Comparison of ENCODE assay signal across 11 cellular contexts in genomic region chr11:64267207-64267945, GRCh38. TPM values are rescaled to one million over a fixed set of nuclear protein-coding genes. Genes with fewer than 3 reads are reported as not detected.
DNase-seq lines count a peak whose midpoint lies in the region; ATAC-seq and TF ChIP-seq lines count a peak whose summit lies in the region.
"Had no signal": no experiment of that assay in that cellular context is flagged by ENCODE, and none has a peak within 500 bp of the region (broad histone marks: within the 10 kb centered on the region; RNA-seq: fewer than 3 reads in every experiment).

No MANE protein-coding gene starts in this region.

- H3K4me1 Mint-ChIP-seq in Caco-2 (ENCODE audit: low read depth, unreplicated experiment): peaks cover 17% of the 10 kb centered on the region

- no TSS peak for BruUV-seq in Caco-2 (replicated peaks; lab: Mats Ljungman, UMichigan)

- H4K20me1 ChIP-seq in OCI-LY1 (ENCODE audit: insufficient read depth, low read length): no peaks in the 10 kb centered on the region

- intact Hi-C loops in Caco-2 (cut with micrococcal nuclease; ENCODE audit: unreplicated experiment): no loop called here
- intact Hi-C loops in esophagus muscularis mucosa (cut with DNase I): loop anchor here (5.0 kb wide), 1 partner anchor 35 kb away; the partner anchor contains the start of gene CATSPERZ

- H3K79me2 ChIP-seq in OCI-LY1 (ENCODE audit: insufficient read depth, low read length) (no peaks in the 10 kb centered on the region), parathyroid adenoma (no peaks in the 10 kb centered on the region)

- H2AFZ ChIP-seq in OCI-LY1 (ENCODE audit: low read length) (no peak overlapping the region), parathyroid adenoma (peak overlapping the region; percentile 5)

- peak overlapping the region; percentile 95 for H3K27ac Mint-ChIP-seq in Caco-2 (ENCODE audit: unreplicated experiment)

- H3K9me2 ChIP-seq in OCI-LY1 (ENCODE audit: low read depth, low read length): no peaks in the 10 kb centered on the region

- H3K27ac ChIP-seq in OCI-LY1 (ENCODE audit: low read depth, low read length, poor library complexity, severe bottlenecking) (peak overlapping the region; percentile 91), esophagus muscularis mucosa (replicated peaks in 1 of 4) (peak overlapping the region; percentile 91 to 98 (median 96)), parathyroid adenoma (peak overlapping the region; percentile 97)

- CTCF ChIA-PET in Caco-2 (lab: Charles Lee): interaction anchor here (0.7 to 1.6 kb wide), 2 partner anchors 17 to 77 kb away, joined by 4 to 7 read pairs; partner anchors contain the start of gene PLCB3

- H3K27me3 ChIP-seq in Caco-2 (replicated peaks; ENCODE audit: control insufficient read depth, insufficient read depth, low read length) (no peaks in the 10 kb centered on the region), OCI-LY1 (ENCODE audit: insufficient read depth, low read length) (no peaks in the 10 kb centered on the region), esophagus muscularis mucosa (no peaks in the 10 kb centered on the region), parathyroid adenoma (ENCODE audit: control insufficient read depth, insufficient read depth, low read length) (no peaks in the 10 kb centered on the region)

- H3K9me3 ChIP-seq in Caco-2 (no peaks in the 10 kb centered on the region), OCI-LY1 (ENCODE audit: low read length) (no peaks in the 10 kb centered on the region), esophagus muscularis mucosa (no peaks in the 10 kb centered on the region), parathyroid adenoma (ENCODE audit: control insufficient read depth, low read length) (no peaks in the 10 kb centered on the region)

- peak overlapping the region; percentile 93; the same call in 1 of the 2 replicates for H3K4me2 ChIP-seq in OCI-LY1 (ENCODE audit: low read length)
- H3K4me2 ChIP-seq in parathyroid adenoma (ENCODE audit: low read length): peak overlapping the region; percentile 91

- peaks cover 21% of the 10 kb centered on the region for H3K4me1 ChIP-seq in Caco-2
- H3K4me1 ChIP-seq in OCI-LY1 (ENCODE audit: insufficient read depth, low read length, severe bottlenecking): peaks cover 27% of the 10 kb centered on the region
- H3K4me1 ChIP-seq in esophagus muscularis mucosa: peaks cover 32 to 33% (median 33%) of the 10 kb centered on the region in 4 donors
- H3K4me1 ChIP-seq in parathyroid adenoma: peaks cover 10% of the 10 kb centered on the region

- H3K9ac ChIP-seq in OCI-LY1 (ENCODE audit: low read length) (peak overlapping the region; percentile 91; the same call in 1 of the 2 replicates), parathyroid adenoma (no peak overlapping the region)

- H3K36me3 Mint-ChIP-seq in Caco-2 (ENCODE audit: insufficient read depth, unreplicated experiment): peaks cover 88% of the 10 kb centered on the region

- no peak for ATAC-seq in GM18909 (IDR thresholded peaks at IDR 0.05; ENCODE audit: poor library complexity, unreplicated experiment)
- ATAC-seq: left lobe of liver had no signal

- TF ChIP-seq POLR2A in esophagus muscularis mucosa (IDR thresholded peaks at IDR 0.05; ENCODE audit: low read depth): no peak

- POLR2A ChIA-PET in Caco-2 (lab: Charles Lee): interaction anchor here (3.5 kb wide), 1 partner anchor 21 kb away, joined by 22 read pairs; the partner anchor contains the start of gene PPP1R14B

- peak overlapping the region; percentile 89 for H3K4me3 Mint-ChIP-seq in Caco-2 (ENCODE audit: unreplicated experiment)

- TF ChIP-seq CTCF in Caco-2 (IDR thresholded peaks at IDR 0.05; ENCODE audit: insufficient read depth in 1 of 2, low read depth in 1 of 2, low read length in 1 of 2, severe bottlenecking in 1 of 2, unreplicated experiment in 1 of 2) (no peak), OCI-LY1 (IDR thresholded peaks at IDR 0.05; ENCODE audit: low read length) (no peak), esophagus muscularis mucosa (IDR thresholded peaks at IDR 0.05) (no peak), parathyroid adenoma (IDR thresholded peaks at IDR 0.05) (no peak)

- H3K36me3 ChIP-seq in Caco-2 (ENCODE audit: control insufficient read depth, insufficient read depth, low read length): peaks cover 4% of the 10 kb centered on the region
- peaks cover 8% of the 10 kb centered on the region for H3K36me3 ChIP-seq in OCI-LY1 (ENCODE audit: insufficient read depth, low read length)
- H3K36me3 ChIP-seq in esophagus muscularis mucosa: peaks cover 13 to 51% (median 49%) of the 10 kb centered on the region in 4 donors
- no peaks in the 10 kb centered on the region for H3K36me3 ChIP-seq in parathyroid adenoma (ENCODE audit: control insufficient read depth, insufficient read depth, low read length)

- no peak overlapping the region for H3K4me3 ChIP-seq in Caco-2 (ENCODE audit: low read depth, low read length)
- H3K4me3 ChIP-seq in OCI-LY1 (ENCODE audit: low read depth, low read length, poor library complexity, severe bottlenecking): no peak overlapping the region
- no peak overlapping the region for H3K4me3 ChIP-seq in esophagus muscularis mucosa
- H3K4me3 ChIP-seq in parathyroid adenoma (ENCODE audit: low read depth, low read length): peak overlapping the region; percentile 83

- H3K27me3 Mint-ChIP-seq in Caco-2 (ENCODE audit: insufficient read depth, unreplicated experiment): no peaks in the 10 kb centered on the region

- no peaks in the 10 kb centered on the region for H3F3A ChIP-seq in OCI-LY1 (ENCODE audit: insufficient read depth, low read length)

- H3K9me3 Mint-ChIP-seq in Caco-2 (ENCODE audit: unreplicated experiment): no peaks in the 10 kb centered on the region

- WGBS in esophagus muscularis mucosa: 72% methylated on average over 24 of the region's 27 CpGs

- no peak for DNase-seq in Caco-2
- no peak for DNase-seq in esophagus muscularis mucosa (ENCODE audit: extremely low spot score)
- DNase-seq in SHP77 (lab: John Stamatoyannopoulos, UW): no peak
- no peak for DNase-seq in EL
- DNase-seq in UCSD-AML1 (lab: John Stamatoyannopoulos, UW; ENCODE audit: unreplicated experiment): no peak
- DNase-seq: activated CD4-positive, alpha-beta T cell treated with anti-CD3 and anti-CD28 coated beads, Interleukin-2, amount 50 U/mL, for 1 hour; NCI-H748 treated with DMSO at 0.1 percent for 48 hours had no signal

- no peak for TF ChIP-seq EP300 in esophagus muscularis mucosa (IDR thresholded peaks at IDR 0.05)

RNA-seq across cellular contexts. Expression of gene PLCB3, which starts 16.0 kb away (rescaled TPM):
- 37.5 and 40.6 TPM in 2 replicates for total RNA-seq in Caco-2 (2022)
- total RNA-seq in esophagus muscularis mucosa: 10 to 100 TPM; 18.9 to 36.5 (median 25.3) TPM

RNA-seq across cellular contexts. Expression of gene BAD, which starts 17.1 kb away (rescaled TPM):
- total RNA-seq in Caco-2 (2022) (50.5 and 51.6 TPM in 2 replicates), esophagus muscularis mucosa (100 to 1,000 TPM in 3 of 4 donors, 10 to 100 TPM in 1; 99.3 to 138 (median 122) TPM)

RNA-seq across cellular contexts. Expression of gene GPR137, which starts 18.3 kb away (rescaled TPM):
- total RNA-seq in Caco-2 (2022): 52.2 and 58.5 TPM in 2 replicates
- total RNA-seq in esophagus muscularis mucosa: 10 to 100 TPM; 20.9 to 36.1 (median 25.4) TPM

RNA-seq across cellular contexts. Expression of gene PPP1R14B, which starts 20.6 kb away (rescaled TPM):
- total RNA-seq in Caco-2 (2022) (162 and 185 TPM in 2 replicates), esophagus muscularis mucosa (10 to 100 TPM; 50.4 to 92.9 (median 79.8) TPM)

RNA-seq across cellular contexts. Expression of gene KCNK4, which starts 23.7 kb away (rescaled TPM):
- total RNA-seq in Caco-2 (2022): not detected in 2 replicates
- total RNA-seq in esophagus muscularis mucosa: not detected
- total RNA-seq: left lobe of liver had no signal
